ENCODE assay signal across 12 cellular contexts in the genomic region with DNA sequence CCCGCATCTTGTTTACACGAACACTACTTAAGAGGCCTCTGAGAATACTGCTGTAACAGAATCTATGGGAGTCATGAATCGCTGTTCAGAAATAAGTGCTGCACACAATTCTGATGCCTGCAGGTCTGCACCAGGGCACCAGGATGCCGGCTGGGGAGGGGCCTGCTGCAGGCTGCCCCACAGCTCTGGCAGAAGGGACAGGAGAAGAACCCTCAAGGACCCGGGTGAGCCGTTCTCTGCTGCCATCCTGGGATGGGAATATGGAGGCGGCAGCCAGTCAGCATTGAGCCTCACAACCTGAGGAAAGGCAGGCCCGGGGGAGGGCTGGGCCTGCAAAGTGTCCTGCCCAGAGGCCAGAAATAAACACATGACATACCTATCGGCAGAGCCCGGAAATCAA. TPM values are rescaled to one million over a fixed set of nuclear protein-coding genes. Genes with fewer than 3 reads are reported as not detected.
"Had no signal": no experiment of that assay in that cellular context is flagged by ENCODE, and none has a peak within 500 bp of the region (broad histone marks: within the 10 kb centered on the region; RNA-seq: fewer than 3 reads in every experiment).

No MANE protein-coding gene starts in this region.

- H3K27ac ChIP-seq: GM23248, HL-60 had no signal

- H2AFZ ChIP-seq: GM23248 had no signal

- H3K4me3 ChIP-seq: GM23248, HAP-1, K562 had no signal

- ATAC-seq: HCT116, HepG2, K562 had no signal

- DNase-seq: GM23248, GOT3, H7, HFFc6, IMR-90 had no signal

- H3K4me1 ChIP-seq: HAP-1 had no signal

- H3K9ac ChIP-seq: GM23248 had no signal

- H3K9me3 ChIP-seq: HAP-1 had no signal

RNA-seq across cellular contexts. Expression of gene ADAM8, which starts 20.8 kb away (rescaled TPM):
- polyA plus RNA-seq: GM23248 had no signal

RNA-seq across cellular contexts. Expression of gene CALY, which starts 39.2 kb away (rescaled TPM):
- total RNA-seq: H4, H7, HepG2, IMR-90, K562 had no signal
- polyA plus RNA-seq: GM23248, K562 had no signal

RNA-seq across cellular contexts. Expression of gene PRAP1, which starts 49.7 kb away (rescaled TPM):
- total RNA-seq: GM23248, H4, H7, HFFc6, HT1080, IMR-90, K562 had no signal
- polyA plus RNA-seq: GM23248, IMR-90 had no signal
